Comparison of ENCODE assay signal across 11 cellular contexts in genomic region chr5:151873701-151874100, GRCh38. TPM values are rescaled to one million over a fixed set of nuclear protein-coding genes. Genes with fewer than 3 reads are reported as not detected.
"Had no signal": no experiment of that assay in that cellular context is flagged by ENCODE, and none has a peak within 500 bp of the region (broad histone marks: within the 10 kb centered on the region; RNA-seq: fewer than 3 reads in every experiment).

No MANE protein-coding gene starts in this region.

- H3K4me2 ChIP-seq: GM23338, KMS-11 had no signal

- H3K4me3 ChIP-seq: GM23338, HAP-1 had no signal

- H3K9me3 ChIP-seq: HAP-1 had no signal

- H3K27ac ChIP-seq: HL-60, KMS-11 had no signal

- H3K9ac ChIP-seq: KMS-11 had no signal

- H3K4me1 ChIP-seq: HAP-1 had no signal

- H3K36me3 ChIP-seq: HAP-1 had no signal

- ATAC-seq: GM23338, HCT116 had no signal

- DNase-seq: H7, HFFc6, KBM-7 had no signal

- H2AFZ ChIP-seq: GM23338 had no signal

RNA-seq across cellular contexts. Expression of gene GLRA1, which starts 51.0 kb away (rescaled TPM):
- total RNA-seq: GM23338, H4, H7, HFFc6, HT1080 had no signal
- polyA plus RNA-seq: GM23338, IgD-negative memory B cell had no signal
